ENCODE assay signal across 21 cellular contexts in the genomic region with DNA sequence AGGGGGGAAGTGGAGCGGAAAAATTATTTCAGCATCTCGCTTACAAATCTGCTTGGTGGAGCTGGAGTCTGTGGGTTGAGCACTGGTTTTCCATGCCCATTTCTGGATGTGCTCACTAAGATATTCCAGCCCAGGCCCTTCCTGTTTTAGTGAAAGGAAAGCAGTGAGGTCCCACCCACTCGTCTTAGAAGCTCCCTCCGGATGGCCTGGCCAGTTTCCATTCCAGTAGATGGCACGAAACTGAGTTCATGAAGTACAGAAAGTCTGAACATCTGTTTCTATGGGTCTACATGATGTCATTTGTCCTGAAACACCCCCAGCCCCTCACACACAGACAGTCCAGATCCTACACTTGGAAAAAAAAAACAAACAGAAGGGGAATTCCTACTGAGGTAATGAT. TPM values are rescaled to one million over a fixed set of nuclear protein-coding genes. Genes with fewer than 3 reads are reported as not detected.
A peak's percentile ranks its signal among the peaks of the same experiment; 100 is the strongest.
DNase-seq lines count a peak whose midpoint lies in the region; ATAC-seq, FAIRE-seq and TF ChIP-seq lines count a peak whose summit lies in the region.
"Had no signal": no experiment of that assay in that cellular context is flagged by ENCODE, and none has a peak within 500 bp of the region (broad histone marks: within the 10 kb centered on the region; RNA-seq: fewer than 3 reads in every experiment).

No MANE protein-coding gene starts in this region.

- no peaks in the 10 kb centered on the region for H3K9me1 ChIP-seq in endothelial cell of umbilical vein (replicated peaks; ENCODE audit: control insufficient read depth, extremely low read depth, insufficient read depth, low read length)

- H3K4me2 ChIP-seq in endothelial cell of umbilical vein (ENCODE audit: insufficient read depth, low read length), result no peak overlapping the region

- no peaks in the 10 kb centered on the region for H3K4me1 Mint-ChIP-seq in stimulated activated naive B cell treated with anti-CD40 and anti-IgM and Interleukin-4, amounts not matched to agents 10 μg/mL and 1 μg/mL and 100 μg/mL, for 72 hours
- H3K4me1 Mint-ChIP-seq: CD14-positive monocyte, neural crest cell had no signal

- TF ChIP-seq POLR2A in endothelial cell of umbilical vein (IDR thresholded peaks at IDR 0.05; ENCODE audit: low read depth, low read length), result no peak

- CTCF ChIA-PET in HEK293 (lab: Yijun Ruan, JAX), result interaction anchor here (1.1 kb wide), 1 partner anchor 71 kb away, joined by 5 read pairs; no protein-coding TSS in a partner anchor
- CTCF ChIA-PET in endothelial cell of umbilical vein (lab: Charles Lee), result no interaction called here

- H3K9me3 ChIP-seq in HEK293 (ENCODE audit: control insufficient read depth, insufficient read depth, low read depth, low read length) (no peaks in the 10 kb centered on the region), endothelial cell of umbilical vein (replicated peaks; ENCODE audit: control insufficient read depth, insufficient read depth, low read length) (no peaks in the 10 kb centered on the region), lower lobe of right lung (no peaks in the 10 kb centered on the region)

- DNase-seq in endothelial cell of umbilical vein (ENCODE audit: low read depth, low spot score) (peak; percentile 42), lower lobe of right lung (no peak), ureter (ENCODE audit: low spot score) (peak; percentile 78)
- no peak for DNase-seq in stimulated activated naive B cell treated with anti-CD40 and anti-IgM and Interleukin-4, amounts not matched to agents 10 μg/mL and 1 μg/mL and 100 μg/mL, for 72 hours
- DNase-seq: activated CD8-positive, alpha-beta memory T cell treated with anti-CD3 and anti-CD28 coated beads, Interleukin-2, amount 50 U/mL, for 48 hours; cerebellar nuclear complex; DMS79 treated with DMSO at 0.1 percent for 48 hours; mammary epithelial cell; NCI-H1930; NCI-H510A; stomach had no signal

- peak; percentile 45 to 46 for ATAC-seq in lower lobe of right lung
- no peak for ATAC-seq in GM19455 (IDR thresholded peaks at IDR 0.05; ENCODE audit: unreplicated experiment)
- ATAC-seq in stimulated activated naive B cell treated with anti-CD40 and anti-IgM and Interleukin-4, amounts not matched to agents 10 μg/mL and 1 μg/mL and 100 μg/mL, for 72 hours (replicated peaks), result no peak
- no peak for ATAC-seq in GM21423 (IDR thresholded peaks at IDR 0.05; ENCODE audit: unreplicated experiment)
- ATAC-seq: activated CD4-positive, CD25-positive, alpha-beta regulatory T cell treated with anti-CD3 and anti-CD28 coated beads, Interleukin-2, amount 50 U/mL, for 24 hours had no signal

- H3K36me3 Mint-ChIP-seq in stimulated activated naive B cell treated with anti-CD40 and anti-IgM and Interleukin-4, amounts not matched to agents 10 μg/mL and 1 μg/mL and 100 μg/mL, for 72 hours, result peaks cover 0 to 1% of the 10 kb centered on the region in 2 donors
- H3K36me3 Mint-ChIP-seq: activated naive CD8-positive, alpha-beta T cell; CD14-positive monocyte had no signal

- peaks cover 2 to 5% of the 10 kb centered on the region in 2 donors for H3K9me3 Mint-ChIP-seq in stimulated activated naive B cell treated with anti-CD40 and anti-IgM and Interleukin-4, amounts not matched to agents 10 μg/mL and 1 μg/mL and 100 μg/mL, for 72 hours

- H3K36me3 ChIP-seq in HEK293 (ENCODE audit: control insufficient read depth in 2 of 2, insufficient read depth in 1 of 2, low read length in 2 of 2) (no peaks in the 10 kb centered on the region), endothelial cell of umbilical vein (ENCODE audit: control insufficient read depth in 2 of 2, extremely low read depth in 1 of 2, insufficient read depth in 2 of 2, low read length in 2 of 2) (no peaks in the 10 kb centered on the region), lower lobe of right lung (no peaks in the 10 kb centered on the region)
- H3K36me3 ChIP-seq: stomach had no signal

- H2AFZ ChIP-seq in endothelial cell of umbilical vein (ENCODE audit: low read depth, low read length), result no peak overlapping the region

- TF ChIP-seq CTCF in HEK293 (tag by site-specific recombination; IDR thresholded peaks at IDR 0.05), result no peak
- no peak for TF ChIP-seq CTCF in endothelial cell of umbilical vein (IDR thresholded peaks at IDR 0.05; ENCODE audit: extremely low read depth in 1 of 2, insufficient read depth in 1 of 2, low read depth in 1 of 2, low read length in 2 of 2)
- TF ChIP-seq CTCF in lower lobe of right lung (IDR thresholded peaks at IDR 0.05), result no peak

- POLR2A ChIA-PET in HEK293 (lab: Yijun Ruan, JAX), result no interaction called here
- POLR2A ChIA-PET in endothelial cell of umbilical vein (lab: Charles Lee), result no interaction called here

- no peak for FAIRE-seq in endothelial cell of umbilical vein (lab: Jason Lieb, UNC)
- FAIRE-seq: GM12891 had no signal

- dilution Hi-C loops in endothelial cell of umbilical vein (cut with MboI; ENCODE audit: extremely low pct_ligation_motif_present, low sequenced_read_pairs), result no loop called here

- H3K27ac ChIP-seq in HEK293 (ENCODE audit: extremely low read depth, low read depth, low read length) (no peak overlapping the region), endothelial cell of umbilical vein (ENCODE audit: insufficient read depth, low read depth, low read length) (no peak overlapping the region), lower lobe of right lung (peak overlapping the region; percentile 62)
- H3K27ac ChIP-seq: epithelial cell of prostate had no signal

- H3K9ac ChIP-seq in endothelial cell of umbilical vein (replicated peaks; ENCODE audit: extremely low read depth, insufficient read depth, low read length), result no peak overlapping the region

- intact Hi-C loops in endothelial cell of umbilical vein (cut with micrococcal nuclease), result no loop called here
- intact Hi-C loops in lower lobe of right lung (cut with DNase I), result no loop called here

- peaks cover 16 to 39% of the 10 kb centered on the region in 2 donors for H3K27me3 Mint-ChIP-seq in stimulated activated naive B cell treated with anti-CD40 and anti-IgM and Interleukin-4, amounts not matched to agents 10 μg/mL and 1 μg/mL and 100 μg/mL, for 72 hours

- H3K27me3 ChIP-seq in endothelial cell of umbilical vein (ENCODE audit: control insufficient read depth in 2 of 2, insufficient read depth in 2 of 2, low read length in 2 of 2) (peaks cover 14 to 15% of the 10 kb centered on the region in 2 experiments), lower lobe of right lung (ENCODE audit: low read depth) (no peaks in the 10 kb centered on the region)
- H3K27me3 ChIP-seq: stomach had no signal

- H3K4me1 ChIP-seq in HEK293 (ENCODE audit: control insufficient read depth, insufficient read depth, low read length), result peaks cover 13% of the 10 kb centered on the region
- H3K4me1 ChIP-seq in endothelial cell of umbilical vein (ENCODE audit: control insufficient read depth, extremely low read depth, insufficient read depth, low read length), result no peaks in the 10 kb centered on the region
- peaks cover 17% of the 10 kb centered on the region for H3K4me1 ChIP-seq in lower lobe of right lung

- H3K4me3 Mint-ChIP-seq in stimulated activated naive B cell treated with anti-CD40 and anti-IgM and Interleukin-4, amounts not matched to agents 10 μg/mL and 1 μg/mL and 100 μg/mL, for 72 hours, result no peak overlapping the region
- H3K4me3 Mint-ChIP-seq: activated naive CD8-positive, alpha-beta T cell; CD14-positive monocyte; neural crest cell had no signal

- H3K27ac Mint-ChIP-seq in stimulated activated naive B cell treated with anti-CD40 and anti-IgM and Interleukin-4, amounts not matched to agents 10 μg/mL and 1 μg/mL and 100 μg/mL, for 72 hours, result no peak overlapping the region
- H3K27ac Mint-ChIP-seq: activated naive CD8-positive, alpha-beta T cell; CD14-positive monocyte had no signal

- BruUV-seq in endothelial cell of umbilical vein (replicated peaks; lab: Mats Ljungman, UMichigan), result no TSS peak

- no peaks in the 10 kb centered on the region for H3K79me2 ChIP-seq in endothelial cell of umbilical vein (ENCODE audit: control insufficient read depth, insufficient read depth, low read length)

- H4K20me1 ChIP-seq in endothelial cell of umbilical vein (replicated peaks; ENCODE audit: control insufficient read depth, extremely low read depth, insufficient read depth, low read length), result no peaks in the 10 kb centered on the region

- H3K4me3 ChIP-seq in HEK293 (ENCODE audit: low read depth, low read length), result no peak overlapping the region
- no peak overlapping the region for H3K4me3 ChIP-seq in endothelial cell of umbilical vein (replicated peaks in 1 of 3; ENCODE audit: insufficient read depth in 1 of 3, low read depth in 1 of 3, low read length in 3 of 3)
- H3K4me3 ChIP-seq in lower lobe of right lung, result no peak overlapping the region
- H3K4me3 ChIP-seq: stomach had no signal

TF ChIP-seq in HEK293, 187 proteins besides CTCF, POLR2A, EP300 and RAD21 (continues in another document):
- TF ChIP-seq EGR2 (tag by site-specific recombination; IDR thresholded peaks at IDR 0.05; ENCODE audit: low read depth), result peak; percentile 54; the same call in 1 of the 2 replicates
- TF ChIP-seq ZBTB20 (tag by site-specific recombination; IDR thresholded peaks at IDR 0.05), result no peak
- peak; percentile 74 for TF ChIP-seq ZFHX2 (tag by site-specific recombination; conservative IDR thresholded peaks at IDR 0.05)

TF ChIP-seq in endothelial cell of umbilical vein, 7 proteins besides CTCF, POLR2A, EP300 and RAD21 (continues in another document):
- TF ChIP-seq GATA2 (IDR thresholded peaks at IDR 0.05; ENCODE audit: insufficient read depth, insufficient read length, low read depth, low read length) (no peak), EZH2 (IDR thresholded peaks at IDR 0.05; ENCODE audit: borderline replicate concordance, low read depth, low read length, severe bottlenecking) (no peak), JUN (IDR thresholded peaks at IDR 0.05; ENCODE audit: borderline replicate concordance, insufficient read depth, insufficient read length, low read depth) (no peak), POLR2AphosphoS5 (IDR thresholded peaks at IDR 0.05; ENCODE audit: insufficient read depth, low read depth, low read length) (no peak), FOS (IDR thresholded peaks at IDR 0.05; ENCODE audit: borderline replicate concordance, insufficient read depth, low read length) (no peak)
- TF ChIP-seq, protein P1, sequence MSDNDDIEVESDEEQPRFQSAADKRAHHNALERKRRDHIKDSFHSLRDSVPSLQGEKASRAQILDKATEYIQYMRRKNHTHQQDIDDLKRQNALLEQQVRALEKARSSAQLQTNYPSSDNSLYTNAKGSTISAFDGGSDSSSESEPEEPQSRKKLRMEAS (IDR thresholded peaks at IDR 0.05; ENCODE audit: insufficient read depth, insufficient read length), result no peak

RNA-seq across cellular contexts. Expression of a gene that starts 31.9 kb away (rescaled TPM):
- total RNA-seq in endothelial cell of umbilical vein, result 20.2 and 25.4 TPM in 2 replicates
- polyA plus RNA-seq in endothelial cell of umbilical vein, result 9.9 and 10.0 TPM in 2 replicates
- 8.6 and 9.4 TPM in 2 replicates for polyA plus RNA-seq in endothelial cell of umbilical vein (2011; cell fraction: cytosol; rRNA removed)
- 11.1 and 11.9 TPM in 2 replicates for polyA plus RNA-seq in endothelial cell of umbilical vein (2011; cell fraction: nucleus; rRNA removed)
- polyA plus RNA-seq in endothelial cell of umbilical vein (2012), result 10.6 and 16.5 TPM in 2 replicates
- polyA minus RNA-seq in endothelial cell of umbilical vein, result 19.6 and 22.7 TPM in 2 replicates
- 2.5 TPM for polyA minus RNA-seq in endothelial cell of umbilical vein (2011; cell fraction: cytosol; rRNA and poly(A)+ RNA removed)
- 25.1 and 28.5 TPM in 2 replicates for polyA minus RNA-seq in endothelial cell of umbilical vein (2011; cell fraction: nucleus; rRNA and poly(A)+ RNA removed)
- total RNA-seq in lower lobe of right lung, result 18.2 TPM
- total RNA-seq in ureter, result 57.9 TPM
- total RNA-seq: T-helper 1 cell treated with Interleukin-12 subunit alpha and Interleukin-12 subunit beta and Interleukin-4 antibody, amounts not matched to agents 30 ng/mL and 1 ng/mL, for 36 hours had no signal
- polyA plus RNA-seq: CD14-positive monocyte had no signal

Comparison
In these comparisons a context has a peak if more than half of its experiments do, and no peak if none do; other contexts are left out.
1. DNase-seq: peak in endothelial cell of umbilical vein (single experiment) and ureter (single experiment); none in lower lobe of right lung (single experiment) and stimulated activated naive B cell treated with anti-CD40 and anti-IgM and Interleukin-4, amounts not matched to agents 10 μg/mL and 1 μg/mL and 100 μg/mL, for 72 hours (single experiment).
2. ATAC-seq: peak in lower lobe of right lung (2 of 2); none in GM19455 (single experiment), stimulated activated naive B cell treated with anti-CD40 and anti-IgM and Interleukin-4, amounts not matched to agents 10 μg/mL and 1 μg/mL and 100 μg/mL, for 72 hours (0 of 2) and GM21423 (single experiment).